Comparison of ENCODE assay signal across 25 cellular contexts in genomic region chr3:195096484-195097330, GRCh38.
DNase-seq lines count a peak whose midpoint lies in the region; ATAC-seq and TF ChIP-seq lines count a peak whose summit lies in the region.
"Had no signal": no experiment of that assay in that cellular context is flagged by ENCODE, and none has a peak within 500 bp of the region (broad histone marks: within the 10 kb centered on the region; RNA-seq: fewer than 3 reads in every experiment).

No MANE protein-coding gene starts in this region.

- H3K4me2 ChIP-seq in BLaER1, result peak overlapping the region; percentile 97
- H3K4me2 ChIP-seq in neural progenitor cell, result no peak overlapping the region

- no peak overlapping the region for H2AFZ ChIP-seq in neural progenitor cell (replicated peaks)

- in situ Hi-C loops in Panc1 (cut with HindIII; ENCODE audit: low pct_unique_long_range_greater_than_20kb, low sequenced_read_pairs), result no loop called here

- BruUV-seq in Panc1 (replicated peaks; lab: Mats Ljungman, UMichigan), result no TSS peak

- intact Hi-C loops in Panc1 (cut with micrococcal nuclease; ENCODE audit: unreplicated experiment), result no loop called here
- intact Hi-C loops in heart left ventricle (cut with DNase I), result loop anchor here in 1 of 10 donors (5.0 kb wide), 1 partner anchor 34 kb away; no protein-coding TSS in a partner anchor

- peaks cover 42% of the 10 kb centered on the region for H3K4me1 Mint-ChIP-seq in neural progenitor cell
- H3K4me1 Mint-ChIP-seq: CD8-positive, alpha-beta memory T cell had no signal

- no peaks in the 10 kb centered on the region for H3K27me3 Mint-ChIP-seq in neural progenitor cell (ENCODE audit: insufficient read depth, low read depth)
- H3K27me3 Mint-ChIP-seq: CD8-positive, alpha-beta memory T cell; memory B cell; naive thymus-derived CD8-positive, alpha-beta T cell had no signal

- peaks cover 4% of the 10 kb centered on the region for H3K36me3 Mint-ChIP-seq in neural progenitor cell
- H3K36me3 Mint-ChIP-seq: CD8-positive, alpha-beta memory T cell; memory B cell had no signal

- no peaks in the 10 kb centered on the region for H3F3A ChIP-seq in neural progenitor cell (ENCODE audit: low read depth)

- TF ChIP-seq POLR2A in heart left ventricle (IDR thresholded peaks at IDR 0.05), result no peak

- POLR2A ChIA-PET in Panc1 (lab: Charles Lee), result no interaction called here

- no peaks in the 10 kb centered on the region for H4K20me1 ChIP-seq in BLaER1
- no peaks in the 10 kb centered on the region for H4K20me1 ChIP-seq in neural progenitor cell (ENCODE audit: low read depth)

- peaks cover 82% of the 10 kb centered on the region for H3K4me1 ChIP-seq in BLaER1
- H3K4me1 ChIP-seq in Panc1 (ENCODE audit: control insufficient read depth, insufficient read depth, low read length), result peaks cover 54% of the 10 kb centered on the region
- H3K4me1 ChIP-seq in heart left ventricle, result peaks cover 0 to 37% (median 20%) of the 10 kb centered on the region in 12 donors
- no peaks in the 10 kb centered on the region for H3K4me1 ChIP-seq in neural progenitor cell
- H3K4me1 ChIP-seq: gastroesophageal sphincter, uterus had no signal

- peak overlapping the region; percentile 11; the same call in 1 of the 2 replicates for H3K9ac ChIP-seq in BLaER1
- no peak overlapping the region for H3K9ac ChIP-seq in neural progenitor cell

- H3K27me3 ChIP-seq in BLaER1 (no peaks in the 10 kb centered on the region), Panc1 (ENCODE audit: control insufficient read depth, insufficient read depth, low read length) (no peaks in the 10 kb centered on the region), heart left ventricle (no peaks in the 10 kb centered on the region), neural progenitor cell (no peaks in the 10 kb centered on the region)
- H3K27me3 ChIP-seq: brain microvascular endothelial cell, esophagus squamous epithelium, gastroesophageal sphincter, SJSA1, suprapubic skin, uterus had no signal

- TF ChIP-seq CTCF in Panc1 (IDR thresholded peaks at IDR 0.05), result no peak
- no peak for TF ChIP-seq CTCF in heart left ventricle (IDR thresholded peaks at IDR 0.05)
- no peak for TF ChIP-seq CTCF in neural progenitor cell (IDR thresholded peaks at IDR 0.05)

- H3K27ac Mint-ChIP-seq in neural progenitor cell, result peak overlapping the region; percentile 86
- H3K27ac Mint-ChIP-seq: naive thymus-derived CD8-positive, alpha-beta T cell; T-helper 1 cell treated with Interleukin-12 subunit alpha and Interleukin-12 subunit beta and Interleukin-4 antibody, amounts not matched to agents 30 μg/mL and 1 μg/mL, for 36 hours had no signal

- peak overlapping the region; percentile 77 for H3K27ac ChIP-seq in BLaER1
- peak overlapping the region; percentile 73 for H3K27ac ChIP-seq in Panc1 (ENCODE audit: low read length)
- peak overlapping the region in 7 of 12 donors; percentile 24 to 72 (median 39) for H3K27ac ChIP-seq in heart left ventricle
- no peak overlapping the region for H3K27ac ChIP-seq in neural progenitor cell
- H3K27ac ChIP-seq: brain microvascular endothelial cell, gastroesophageal sphincter, SJSA1, suprapubic skin, uterus had no signal

- 89 to 94% (median 93%) methylated on average over 13 of the region's 13 CpGs for WGBS in heart left ventricle, 4 donors

- ATAC-seq in Panc1 (no peak), heart left ventricle (peak in 2 of 4 donors; percentile 13 to 61)
- ATAC-seq: gastroesophageal sphincter; naive thymus-derived CD8-positive, alpha-beta T cell had no signal

- H3K4me3 Mint-ChIP-seq in neural progenitor cell, result no peak overlapping the region
- H3K4me3 Mint-ChIP-seq: CD8-positive, alpha-beta memory T cell; memory B cell; naive thymus-derived CD8-positive, alpha-beta T cell; T-helper 1 cell treated with Interleukin-12 subunit alpha and Interleukin-12 subunit beta and Interleukin-4 antibody, amounts not matched to agents 30 μg/mL and 1 μg/mL, for 36 hours had no signal

- H3K36me3 ChIP-seq in BLaER1 (no peaks in the 10 kb centered on the region), Panc1 (ENCODE audit: control insufficient read depth, insufficient read depth, low read length) (no peaks in the 10 kb centered on the region), heart left ventricle (no peaks in the 10 kb centered on the region), neural progenitor cell (no peaks in the 10 kb centered on the region)
- H3K36me3 ChIP-seq: brain microvascular endothelial cell, esophagus squamous epithelium, gastroesophageal sphincter, SJSA1, suprapubic skin, uterus had no signal

- peaks cover 5% of the 10 kb centered on the region for H3K9me3 Mint-ChIP-seq in neural progenitor cell
- H3K9me3 Mint-ChIP-seq: memory B cell; T-helper 1 cell treated with Interleukin-12 subunit alpha and Interleukin-12 subunit beta and Interleukin-4 antibody, amounts not matched to agents 30 μg/mL and 1 μg/mL, for 36 hours had no signal

- CTCF ChIA-PET in Panc1 (lab: Charles Lee), result no interaction called here

- H3K79me2 ChIP-seq in neural progenitor cell (ENCODE audit: low read depth), result no peaks in the 10 kb centered on the region

- DNase-seq in Panc1 (ENCODE audit: low read depth, low spot score), result no peak
- DNase-seq in heart left ventricle, result peak in 2 of 5 donors; percentile 4 to 19
- no peak for DNase-seq in neural progenitor cell (ENCODE audit: low spot score)
- no peak for DNase-seq in activated CD4-positive, alpha-beta T cell treated with anti-CD3 and anti-CD28 coated beads, Interleukin-2, amount 50 U/mL, for 1 hour
- DNase-seq in NCI-H128 (lab: John Stamatoyannopoulos, UW; ENCODE audit: unreplicated experiment), result no peak
- no peak for DNase-seq in SHP77 treated with DMSO at 0.1 percent for 48 hours (lab: John Stamatoyannopoulos, UW)
- DNase-seq in T-helper 1 cell, result no peak
- DNase-seq: activated CD4-positive, alpha-beta T cell treated with anti-CD3 and anti-CD28 coated beads, Interleukin-2, amount 50 U/mL, for 4 hours; activated CD8-positive, alpha-beta memory T cell treated with anti-CD3 and anti-CD28 coated beads, Interleukin-2, amount 50 U/mL, for 48 hours; activated effector memory CD4-positive, alpha-beta T cell treated with Interleukin-2 at 50 U/mL for 16 hours; brain microvascular endothelial cell; esophagus squamous epithelium; MV-4-11; NCI-H187 treated with DMSO at 0.1 percent for 48 hours; NCI-H2227 treated with DMSO at 0.1 percent for 48 hours; NCI-H82; uterus had no signal

- H3K9me3 ChIP-seq in BLaER1 (no peaks in the 10 kb centered on the region), Panc1 (ENCODE audit: control insufficient read depth, insufficient read depth, low read depth, low read length) (no peaks in the 10 kb centered on the region), heart left ventricle (no peaks in the 10 kb centered on the region), neural progenitor cell (ENCODE audit: low read depth) (no peaks in the 10 kb centered on the region)
- H3K9me3 ChIP-seq: esophagus squamous epithelium, gastroesophageal sphincter, SJSA1, suprapubic skin, uterus had no signal

- H3K4me3 ChIP-seq in BLaER1, result no peak overlapping the region
- H3K4me3 ChIP-seq in Panc1 (ENCODE audit: low read depth in 2 of 2, low read length in 2 of 2), result no peak overlapping the region
- H3K4me3 ChIP-seq in heart left ventricle, result no peak overlapping the region
- H3K4me3 ChIP-seq in neural progenitor cell, result no peak overlapping the region
- H3K4me3 ChIP-seq: esophagus squamous epithelium, gastroesophageal sphincter, SJSA1, suprapubic skin, uterus had no signal
